8 cellular contexts compared by ENCODE assay signal in genomic region chr6:36679043-36679821, GRCh38. TPM values are rescaled to one million over a fixed set of nuclear protein-coding genes. Genes with fewer than 3 reads are reported as not detected.
DNase-seq lines count a peak whose midpoint lies in the region; ATAC-seq and TF ChIP-seq lines count a peak whose summit lies in the region.

No MANE protein-coding gene starts in this region.

- intact Hi-C loops in lower leg skin (cut with DNase I; ENCODE audit: low total_unique reads) = loop anchor here (10.0 kb wide), 1 partner anchor 54 kb away; no protein-coding TSS in a partner anchor

- DNase-seq in T1000 (lab: John Stamatoyannopoulos, UW) (peak; percentile 71), dermis microvascular lymphatic vessel endothelial cell (ENCODE audit: low read depth in 2 of 2) (peak; percentile 27 to 80), lower leg skin (ENCODE audit: low spot score in 2 of 2) (peak; percentile 68 to 96), SK-N-DZ (ENCODE audit: low spot score) (no peak)
- peak; percentile 35 for DNase-seq in stimulated activated naive CD8-positive, alpha-beta T cell treated with anti-CD3 and anti-CD28 coated beads, Interleukin-15, Interleukin-2, amounts not matched to agents 100 U/mL and 50 U/mL, for 24 hours

- H3K27me3 ChIP-seq in BLaER1 treated with 17β-estradiol and CSF1 and Interleukin-3, amounts not matched to agents 10 nM and 100 nM = no peaks in the 10 kb centered on the region

- TF ChIP-seq CTCF in lower leg skin (IDR thresholded peaks at IDR 0.05) = no peak

- WGBS in lower leg skin, 2 donors = 0 to 1% methylated on average over 33 to 52 of the region's 60 CpGs

- H3K4me2 ChIP-seq in BLaER1 treated with 17β-estradiol and CSF1 and Interleukin-3, amounts not matched to agents 10 nM and 100 nM = peak overlapping the region; percentile 48 to 96 (median 86)

- TF ChIP-seq POLR2A in lower leg skin (IDR thresholded peaks at IDR 0.05) = no peak

- peaks cover 62 to 72% (median 69%) of the 10 kb centered on the region in 10 experiments for H3K4me1 ChIP-seq in BLaER1 treated with 17β-estradiol and CSF1 and Interleukin-3, amounts not matched to agents 10 nM and 100 nM

- H3K36me3 ChIP-seq in BLaER1 treated with 17β-estradiol and CSF1 and Interleukin-3, amounts not matched to agents 10 nM and 100 nM = peaks cover 31 to 53% (median 43%) of the 10 kb centered on the region in 11 experiments

- peak overlapping the region; percentile 79 to 100 (median 94) for H3K4me3 ChIP-seq in BLaER1 treated with 17β-estradiol and CSF1 and Interleukin-3, amounts not matched to agents 10 nM and 100 nM
- H3K4me3 ChIP-seq in lower leg skin (ENCODE audit: low read depth, poor library complexity, severe bottlenecking) = peak overlapping the region; percentile 81

- H3K27ac ChIP-seq in BLaER1 treated with 17β-estradiol and CSF1 and Interleukin-3, amounts not matched to agents 10 nM and 100 nM = peak overlapping the region; percentile 81 to 99 (median 94)

- H3K9ac ChIP-seq in BLaER1 treated with 17β-estradiol and CSF1 and Interleukin-3, amounts not matched to agents 10 nM and 100 nM = peak overlapping the region; percentile 92 to 99 (median 95)

- peaks cover 52 to 57% (median 55%) of the 10 kb centered on the region in 11 experiments for H4K20me1 ChIP-seq in BLaER1 treated with 17β-estradiol and CSF1 and Interleukin-3, amounts not matched to agents 10 nM and 100 nM

- ATAC-seq in HG02642 (IDR thresholded peaks at IDR 0.05; ENCODE audit: poor library complexity, unreplicated experiment) (peak; percentile 0), HG03571 (IDR thresholded peaks at IDR 0.05; ENCODE audit: unreplicated experiment) (no peak)
- ATAC-seq in stimulated activated naive CD8-positive, alpha-beta T cell treated with anti-CD3 and anti-CD28 coated beads, Interleukin-15, Interleukin-2, amounts not matched to agents 100 U/mL and 50 U/mL, for 24 hours = no peak

- no peaks in the 10 kb centered on the region for H3K9me3 ChIP-seq in BLaER1 treated with 17β-estradiol and CSF1 and Interleukin-3, amounts not matched to agents 10 nM and 100 nM (replicated peaks in 1 of 11)

RNA-seq across cellular contexts. Expression of gene CDKN1A, which starts 0.7 kb away (rescaled TPM):
- total RNA-seq in dermis microvascular lymphatic vessel endothelial cell (116 and 156 TPM in 2 replicates), lower leg skin (100 to 1,000 TPM; 143 to 200 (median 181) TPM)
- polyA plus RNA-seq in SK-N-DZ (2014; cell fraction: cytosol; rRNA removed) = 3.6 and 5.1 TPM in 2 replicates
- polyA plus RNA-seq in SK-N-DZ (2014; cell fraction: nucleus; rRNA removed) = 2.3 and 2.7 TPM in 2 replicates

RNA-seq across cellular contexts. Expression of gene RAB44, which starts 18.4 kb away (rescaled TPM):
- total RNA-seq in dermis microvascular lymphatic vessel endothelial cell (under 0.01 TPM in 2 replicates), lower leg skin (under 1 TPM; 0.10 to 0.65 (median 0.26) TPM)
- polyA plus RNA-seq in SK-N-DZ (2014; cell fraction: cytosol; rRNA removed) = not detected in 2 replicates
- not detected in 2 replicates for polyA plus RNA-seq in SK-N-DZ (2014; cell fraction: nucleus; rRNA removed)
